In genomic region chr10:61486738-61487396, GRCh38 we compare ENCODE assay signal across 1 cellular context.
TF ChIP-seq lines count a peak whose summit lies in the region.

No MANE protein-coding gene starts in this region.

TF ChIP-seq in liver, 16 proteins besides CTCF, POLR2A, EP300 and RAD21 (continued from another document):
- TF ChIP-seq REST (IDR thresholded peaks at IDR 0.05) (no peak), NR2F2 (IDR thresholded peaks at IDR 0.05) (peak; percentile 32), RXRA (IDR thresholded peaks at IDR 0.05) (peak; percentile 25 to 77), ZBTB33 (IDR thresholded peaks at IDR 0.05) (peak; percentile 44), FOXA2 (IDR thresholded peaks at IDR 0.05) (no peak), YY1 (IDR thresholded peaks at IDR 0.05) (no peak), FOXA1 (IDR thresholded peaks at IDR 0.05) (no peak), HNF4G (IDR thresholded peaks at IDR 0.05) (no peak)
